In genomic region chrX:134377537-134377936, GRCh38 we compare ENCODE assay signal across 9 cellular contexts. TPM values are rescaled to one million over a fixed set of nuclear protein-coding genes. Genes with fewer than 3 reads are reported as not detected.
DNase-seq lines count a peak whose midpoint lies in the region; ATAC-seq and TF ChIP-seq lines count a peak whose summit lies in the region.
"Had no signal": no experiment of that assay in that cellular context is flagged by ENCODE, and none has a peak within 500 bp of the region (broad histone marks: within the 10 kb centered on the region; RNA-seq: fewer than 3 reads in every experiment).

No MANE protein-coding gene starts in this region.

- CTCF ChIA-PET in activated naive CD4-positive, alpha-beta T cell treated with anti-CD3 and anti-CD28 coated beads for 36 hours (lab: Charles Lee): interaction anchor here (0.6 to 1.6 kb wide), 5 partner anchors 19 to 586 kb away, joined by 3 to 5 read pairs (median 4); no protein-coding TSS in a partner anchor

- no peaks in the 10 kb centered on the region for H3K9me3 Mint-ChIP-seq in activated naive CD4-positive, alpha-beta T cell treated with anti-CD3 and anti-CD28 coated beads for 36 hours
- H3K9me3 Mint-ChIP-seq in nephron: no peaks in the 10 kb centered on the region
- H3K9me3 Mint-ChIP-seq: T-helper 1 cell treated with Interleukin-12 subunit alpha and Interleukin-12 subunit beta and Interleukin-4 antibody, amounts not matched to agents 30 μg/mL and 1 μg/mL, for 36 hours had no signal

- DNase-seq in GDM1 (lab: John Stamatoyannopoulos, UW) (peak; percentile 9), HCEC 1CT (peak; percentile 41), NCI-H2171 (lab: John Stamatoyannopoulos, UW) (peak; percentile 7), NCI-H2196 (lab: John Stamatoyannopoulos, UW; ENCODE audit: unreplicated experiment) (no peak)
- peak; percentile 34 for DNase-seq in activated naive CD4-positive, alpha-beta T cell treated with anti-CD3 and anti-CD28 coated beads for 36 hours

- H3K36me3 Mint-ChIP-seq in activated naive CD4-positive, alpha-beta T cell treated with anti-CD3 and anti-CD28 coated beads for 36 hours (ENCODE audit: low read depth): peaks cover 10% of the 10 kb centered on the region
- peaks cover 28% of the 10 kb centered on the region for H3K36me3 Mint-ChIP-seq in nephron (ENCODE audit: low read depth)

- no peaks in the 10 kb centered on the region for H3K27me3 Mint-ChIP-seq in activated naive CD4-positive, alpha-beta T cell treated with anti-CD3 and anti-CD28 coated beads for 36 hours (ENCODE audit: low read depth)
- H3K27me3 Mint-ChIP-seq in nephron (ENCODE audit: low read depth): no peaks in the 10 kb centered on the region

- intact Hi-C loops in activated naive CD4-positive, alpha-beta T cell treated with anti-CD3 and anti-CD28 coated beads for 36 hours (cut with micrococcal nuclease): loop anchor here (1.0 kb wide), 1 partner anchor 19 kb away; no protein-coding TSS in a partner anchor

- peak in 2 of 3 experiments; percentile 26 to 45 for TF ChIP-seq CTCF in nephron (IDR thresholded peaks at IDR 0.05; ENCODE audit: unreplicated experiment in 3 of 3)

- peaks cover 8% of the 10 kb centered on the region for H3K4me1 Mint-ChIP-seq in activated naive CD4-positive, alpha-beta T cell treated with anti-CD3 and anti-CD28 coated beads for 36 hours (ENCODE audit: low read depth)
- H3K4me1 Mint-ChIP-seq in nephron: peaks cover 6% of the 10 kb centered on the region

- no peak for ATAC-seq in GM19324 (IDR thresholded peaks at IDR 0.05; ENCODE audit: low FRiP score, unreplicated experiment)
- no peak for ATAC-seq in GM18517 (IDR thresholded peaks at IDR 0.05; ENCODE audit: unreplicated experiment)

- H3K27ac Mint-ChIP-seq in activated naive CD4-positive, alpha-beta T cell treated with anti-CD3 and anti-CD28 coated beads for 36 hours: no peak overlapping the region
- H3K27ac Mint-ChIP-seq in nephron: no peak overlapping the region
- H3K27ac Mint-ChIP-seq: T-helper 1 cell treated with Interleukin-12 subunit alpha and Interleukin-12 subunit beta and Interleukin-4 antibody, amounts not matched to agents 30 μg/mL and 1 μg/mL, for 36 hours had no signal

- no peak overlapping the region for H3K4me3 Mint-ChIP-seq in activated naive CD4-positive, alpha-beta T cell treated with anti-CD3 and anti-CD28 coated beads for 36 hours
- H3K4me3 Mint-ChIP-seq in nephron: no peak overlapping the region
- H3K4me3 Mint-ChIP-seq: T-helper 1 cell treated with Interleukin-12 subunit alpha and Interleukin-12 subunit beta and Interleukin-4 antibody, amounts not matched to agents 30 μg/mL and 1 μg/mL, for 36 hours had no signal

RNA-seq across cellular contexts. Expression of gene PHF6, which starts 4.4 kb away (rescaled TPM):
- total RNA-seq in activated naive CD4-positive, alpha-beta T cell treated with anti-CD3 and anti-CD28 coated beads for 36 hours: 10 to 100 TPM; 49.1 to 51.9 TPM
